ENCODE assay signal across 15 cellular contexts in genomic region chr7:12031186-12031585, GRCh38.
DNase-seq lines count a peak whose midpoint lies in the region; FAIRE-seq and TF ChIP-seq lines count a peak whose summit lies in the region.
"Had no signal": no experiment of that assay in that cellular context is flagged by ENCODE, and none has a peak within 500 bp of the region (broad histone marks: within the 10 kb centered on the region; RNA-seq: fewer than 3 reads in every experiment).

No MANE protein-coding gene starts in this region.

- POLR2A ChIA-PET in CD8-positive, alpha-beta memory T cell (lab: Charles Lee), result no interaction called here
- POLR2A ChIA-PET in OCI-LY7 (lab: Charles Lee), result no interaction called here

- no peaks in the 10 kb centered on the region for H3K9me3 ChIP-seq in HUES64 (ENCODE audit: insufficient read depth, low read depth, low read length)
- no peaks in the 10 kb centered on the region for H3K9me3 ChIP-seq in astrocyte (ENCODE audit: insufficient read depth, low read depth, low read length)
- no peaks in the 10 kb centered on the region for H3K9me3 ChIP-seq in mesodermal cell (ENCODE audit: control insufficient read depth, low read length)
- H3K9me3 ChIP-seq in CD8-positive, alpha-beta memory T cell (ENCODE audit: low read length), result no peaks in the 10 kb centered on the region
- H3K9me3 ChIP-seq in OCI-LY7 (ENCODE audit: low read length), result no peaks in the 10 kb centered on the region

- TF ChIP-seq CTCF in Calu3 (IDR thresholded peaks at IDR 0.05; ENCODE audit: unreplicated experiment), result no peak
- no peak for TF ChIP-seq CTCF in astrocyte (IDR thresholded peaks at IDR 0.05; ENCODE audit: insufficient read depth, low read depth, low read length)
- no peak for TF ChIP-seq CTCF in OCI-LY7 (conservative IDR thresholded peaks at IDR 0.05; ENCODE audit: low read length)

- H3K4me1 ChIP-seq in HUES64 (ENCODE audit: insufficient read depth, low read length) (peaks cover 31% of the 10 kb centered on the region), astrocyte (ENCODE audit: insufficient read depth, low read length) (peaks cover 15% of the 10 kb centered on the region), mesodermal cell (ENCODE audit: control insufficient read depth, insufficient read depth, low read length, poor library complexity, severe bottlenecking) (peaks cover 36% of the 10 kb centered on the region), OCI-LY7 (ENCODE audit: insufficient read depth, low read length, poor library complexity, severe bottlenecking) (no peaks in the 10 kb centered on the region)
- H3K4me1 ChIP-seq in CD8-positive, alpha-beta memory T cell (ENCODE audit: insufficient read depth, low read length), result no peaks in the 10 kb centered on the region

- H2AFZ ChIP-seq in astrocyte (ENCODE audit: low read depth, low read length), result no peak overlapping the region
- H2AFZ ChIP-seq in OCI-LY7 (ENCODE audit: low read length), result no peak overlapping the region

- CTCF ChIA-PET in Calu3 (lab: Charles Lee) (no interaction called here), OCI-LY7 (lab: Charles Lee; ENCODE audit: unreplicated experiment) (interaction anchor here (0.6 kb wide), 1 partner anchor 1176 kb away, joined by 3 read pairs; no protein-coding TSS in a partner anchor)
- CTCF ChIA-PET in CD8-positive, alpha-beta memory T cell (lab: Charles Lee), result no interaction called here

- H3K9me2 ChIP-seq in OCI-LY7 (ENCODE audit: insufficient read depth, low read length), result no peaks in the 10 kb centered on the region

- H3K9me3 Mint-ChIP-seq in Calu3 (ENCODE audit: low read depth, unreplicated experiment) (peaks cover 3% of the 10 kb centered on the region), astrocyte (ENCODE audit: unreplicated experiment) (no peaks in the 10 kb centered on the region)
- peaks cover 0 to 2% (median 0%) of the 10 kb centered on the region in 5 donors for H3K9me3 Mint-ChIP-seq in CD8-positive, alpha-beta memory T cell

- DNase-seq in Calu3 (no peak), astrocyte (ENCODE audit: low read depth) (peak; percentile 16), OCI-LY7 (ENCODE audit: low spot score) (no peak), HCEC 1CT (no peak)
- DNase-seq in CD8-positive, alpha-beta memory T cell, result no peak
- DNase-seq: COR-L47, HFFc6, Karpas-422, NCI-H187 treated with DMSO at 0.1 percent for 48 hours, NCI-H510A treated with DMSO at 0.1 percent for 48 hours had no signal

- H3K9ac ChIP-seq in HUES64 (ENCODE audit: low read depth, low read length) (no peak overlapping the region), astrocyte (ENCODE audit: low read length) (no peak overlapping the region)

- H3K27ac ChIP-seq in HUES64 (ENCODE audit: low read depth, low read length) (peak overlapping the region; percentile 4; the same call in 1 of the 2 replicates), astrocyte (ENCODE audit: low read depth, low read length) (no peak overlapping the region), mesodermal cell (ENCODE audit: low read depth, low read length, severe bottlenecking) (peak overlapping the region; percentile 7), OCI-LY7 (ENCODE audit: low read depth, low read length, poor library complexity, severe bottlenecking) (no peak overlapping the region)
- H3K27ac ChIP-seq in CD8-positive, alpha-beta memory T cell (ENCODE audit: low read depth, low read length), result no peak overlapping the region
- H3K27ac ChIP-seq: C4-2B had no signal

- no peaks in the 10 kb centered on the region for H4K20me1 ChIP-seq in astrocyte (ENCODE audit: insufficient read depth, low read length)
- H4K20me1 ChIP-seq in OCI-LY7 (ENCODE audit: insufficient read depth, low read length), result no peaks in the 10 kb centered on the region

- no CpG with 5 or more reads among the region's 1 CpG for WGBS in HUES64
- WGBS in mesodermal cell (ENCODE audit: insufficient coverage in 2 of 2), 2 experiments, result no CpG with 5 or more reads among the region's 1 CpG

- H3K79me2 ChIP-seq in astrocyte (ENCODE audit: insufficient read depth, low read length), result no peaks in the 10 kb centered on the region
- H3K79me2 ChIP-seq in OCI-LY7 (ENCODE audit: insufficient read depth, low read depth, low read length), result no peaks in the 10 kb centered on the region

- BruUV-seq in Calu3 (replicated peaks; lab: Mats Ljungman, UMichigan), result no TSS peak
- BruUV-seq in OCI-LY7 (replicated peaks; lab: Mats Ljungman, UMichigan), result no TSS peak

- H3K27me3 ChIP-seq in HUES64 (ENCODE audit: insufficient read depth, low read length) (no peaks in the 10 kb centered on the region), astrocyte (ENCODE audit: insufficient read depth, low read length) (no peaks in the 10 kb centered on the region)
- H3K27me3 ChIP-seq in CD8-positive, alpha-beta memory T cell (ENCODE audit: insufficient read depth, low read length, poor library complexity, severe bottlenecking), result no peaks in the 10 kb centered on the region

- peak overlapping the region; percentile 31 for H3K4me3 Mint-ChIP-seq in Calu3 (ENCODE audit: low read depth, unreplicated experiment)
- H3K4me3 Mint-ChIP-seq in astrocyte (ENCODE audit: unreplicated experiment), result no peak overlapping the region
- no peak overlapping the region for H3K4me3 Mint-ChIP-seq in CD8-positive, alpha-beta memory T cell
- H3K4me3 Mint-ChIP-seq: HFFc6 had no signal

- no peaks in the 10 kb centered on the region for H3K36me3 ChIP-seq in HUES64 (ENCODE audit: insufficient read depth, low read length)
- H3K36me3 ChIP-seq in astrocyte (ENCODE audit: insufficient read depth, low read length), result no peaks in the 10 kb centered on the region
- no peaks in the 10 kb centered on the region for H3K36me3 ChIP-seq in mesodermal cell (ENCODE audit: control insufficient read depth, insufficient read depth, low read length)
- H3K36me3 ChIP-seq in CD8-positive, alpha-beta memory T cell (ENCODE audit: insufficient read depth, low read length), result no peaks in the 10 kb centered on the region
- no peaks in the 10 kb centered on the region for H3K36me3 ChIP-seq in OCI-LY7 (ENCODE audit: insufficient read depth, low read length)

- H3K36me3 Mint-ChIP-seq in Calu3 (ENCODE audit: insufficient read depth, unreplicated experiment), result peaks cover 6% of the 10 kb centered on the region
- H3K36me3 Mint-ChIP-seq in astrocyte (ENCODE audit: low read depth, unreplicated experiment), result no peaks in the 10 kb centered on the region
- H3K36me3 Mint-ChIP-seq in CD8-positive, alpha-beta memory T cell, result no peaks in the 10 kb centered on the region

- intact Hi-C loops in Calu3 (cut with micrococcal nuclease; ENCODE audit: unreplicated experiment), result loop anchor here (1.0 kb wide), 1 partner anchor 35 kb away; no protein-coding TSS in a partner anchor
- intact Hi-C loops in OCI-LY7 (cut with micrococcal nuclease; ENCODE audit: unreplicated experiment), result no loop called here

- H3K4me2 ChIP-seq in astrocyte (ENCODE audit: low read length) (no peak overlapping the region), OCI-LY7 (ENCODE audit: low read length) (no peak overlapping the region)

- H3K27me3 Mint-ChIP-seq in Calu3 (ENCODE audit: unreplicated experiment) (no peaks in the 10 kb centered on the region), astrocyte (ENCODE audit: low read depth, unreplicated experiment) (no peaks in the 10 kb centered on the region)
- H3K27me3 Mint-ChIP-seq in CD8-positive, alpha-beta memory T cell, result peaks cover 0 to 12% of the 10 kb centered on the region in 2 donors

- H3K4me3 ChIP-seq in HUES64 (ENCODE audit: low read length), result no peak overlapping the region
- no peak overlapping the region for H3K4me3 ChIP-seq in astrocyte (ENCODE audit: insufficient read depth, low read depth, low read length)
- no peak overlapping the region for H3K4me3 ChIP-seq in mesodermal cell (ENCODE audit: extremely low read depth, insufficient read depth, low read length, poor library complexity, severe bottlenecking)
- H3K4me3 ChIP-seq in CD8-positive, alpha-beta memory T cell (ENCODE audit: low read length), result no peak overlapping the region
- H3K4me3 ChIP-seq in OCI-LY7 (ENCODE audit: low read depth, low read length, poor library complexity, severe bottlenecking), result no peak overlapping the region
- H3K4me3 ChIP-seq: GM12878 had no signal

- H3K4me1 Mint-ChIP-seq in Calu3 (ENCODE audit: low read depth, unreplicated experiment) (peaks cover 46% of the 10 kb centered on the region), astrocyte (ENCODE audit: low read depth, unreplicated experiment) (peaks cover 43% of the 10 kb centered on the region)
- no peaks in the 10 kb centered on the region for H3K4me1 Mint-ChIP-seq in CD8-positive, alpha-beta memory T cell

- FAIRE-seq in astrocyte (lab: Jason Lieb, UNC), result no peak
- FAIRE-seq: GM12878, GM18507 had no signal

- H3K27ac Mint-ChIP-seq in Calu3 (ENCODE audit: unreplicated experiment) (peak overlapping the region; percentile 98), astrocyte (ENCODE audit: unreplicated experiment) (peak overlapping the region; percentile 97)
- H3K27ac Mint-ChIP-seq in CD8-positive, alpha-beta memory T cell, result no peak overlapping the region
- H3K27ac Mint-ChIP-seq: HFFc6 had no signal

Comparison
In these comparisons a context has a peak if more than half of its experiments do, and no peak if none do; other contexts are left out.
1. H3K27ac Mint-ChIP-seq: peak in Calu3 (single experiment) and astrocyte (single experiment); none in CD8-positive, alpha-beta memory T cell (0 of 8).
2. H3K27ac ChIP-seq: peak in HUES64 (single experiment) and mesodermal cell (single experiment); none in astrocyte (single experiment), CD8-positive, alpha-beta memory T cell (single experiment) and OCI-LY7 (single experiment).